8 cellular contexts compared by ENCODE assay signal in the genomic region with DNA sequence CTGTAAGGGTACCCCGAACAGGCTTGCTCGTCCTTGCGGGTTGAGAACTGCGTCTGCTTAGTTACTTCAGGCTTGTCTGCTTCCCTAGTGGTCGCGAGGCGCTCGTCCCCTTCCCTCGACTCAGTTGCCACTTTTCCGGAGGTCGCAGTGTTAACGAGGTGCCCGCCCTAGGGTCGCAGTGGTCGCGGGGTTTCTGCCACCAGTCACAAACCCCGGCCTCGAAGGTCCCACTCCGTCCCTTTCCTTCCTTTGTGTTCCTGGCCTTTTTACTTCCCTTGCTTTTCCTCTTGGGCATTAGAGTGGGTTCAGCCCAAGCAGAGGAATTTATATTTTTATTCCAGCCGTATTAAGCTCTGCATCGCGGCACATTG. TPM values are rescaled to one million over a fixed set of nuclear protein-coding genes. Genes with fewer than 3 reads are reported as not detected.
DNase-seq lines count a peak whose midpoint lies in the region; TF ChIP-seq lines count a peak whose summit lies in the region.

No MANE protein-coding gene starts in this region.

- CTCF ChIA-PET in activated naive CD4-positive, alpha-beta T cell treated with anti-CD3 and anti-CD28 coated beads, Interleukin-2, amount 10 ng/mL, durations not matched to agents 7 days and 5 days (lab: Charles Lee): interaction anchor here (0.7 to 2.1 kb wide), 7 partner anchors 11 to 206 kb away, joined by 3 to 10 read pairs (median 4); partner anchors contain the start of gene MIF4GD

- DNase-seq in activated naive CD4-positive, alpha-beta T cell treated with anti-CD3 and anti-CD28 coated beads, Interleukin-2, amount 10 ng/mL, durations not matched to agents 7 days and 5 days: no peak
- no peak for DNase-seq in activated naive CD4-positive, alpha-beta T cell treated with anti-CD3 and anti-CD28 coated beads, Interleukin-2, amount 50 U/mL, for 16 hours
- DNase-seq in kidney epithelial cell (ENCODE audit: low read depth) (no peak), type B pancreatic cell (ENCODE audit: extremely low spot score, unreplicated experiment) (no peak), AG20443 (ENCODE audit: low spot score) (no peak), NCI-H69 (lab: John Stamatoyannopoulos, UW) (no peak)
- no peak for DNase-seq in stimulated activated CD4-positive, alpha-beta T cell treated with anti-CD3 and anti-CD28 coated beads, Interleukin-1b, Interleukin-23, amount 100 ng/mL, for 48 hours

- H3K4me3 Mint-ChIP-seq in activated naive CD4-positive, alpha-beta T cell treated with anti-CD3 and anti-CD28 coated beads, Interleukin-2, amount 10 ng/mL, durations not matched to agents 7 days and 5 days: peak overlapping the region; percentile 95
- H3K4me3 Mint-ChIP-seq in activated naive CD8-positive, alpha-beta T cell: peak overlapping the region; percentile 99
- peak overlapping the region; percentile 96 for H3K4me3 Mint-ChIP-seq in type B pancreatic cell

- peaks cover 19% of the 10 kb centered on the region for H3K36me3 Mint-ChIP-seq in activated naive CD4-positive, alpha-beta T cell treated with anti-CD3 and anti-CD28 coated beads, Interleukin-2, amount 10 ng/mL, durations not matched to agents 7 days and 5 days
- peaks cover 2% of the 10 kb centered on the region for H3K36me3 Mint-ChIP-seq in activated naive CD8-positive, alpha-beta T cell
- peaks cover 6% of the 10 kb centered on the region for H3K36me3 Mint-ChIP-seq in type B pancreatic cell

- peak overlapping the region; percentile 99 for H3K27ac Mint-ChIP-seq in activated naive CD4-positive, alpha-beta T cell treated with anti-CD3 and anti-CD28 coated beads, Interleukin-2, amount 10 ng/mL, durations not matched to agents 7 days and 5 days
- H3K27ac Mint-ChIP-seq in activated naive CD8-positive, alpha-beta T cell: peak overlapping the region; percentile 99
- H3K27ac Mint-ChIP-seq in type B pancreatic cell: peak overlapping the region; percentile 99

- no peaks in the 10 kb centered on the region for H3K27me3 Mint-ChIP-seq in activated naive CD4-positive, alpha-beta T cell treated with anti-CD3 and anti-CD28 coated beads, Interleukin-2, amount 10 ng/mL, durations not matched to agents 7 days and 5 days
- no peaks in the 10 kb centered on the region for H3K27me3 Mint-ChIP-seq in activated naive CD8-positive, alpha-beta T cell
- H3K27me3 Mint-ChIP-seq in type B pancreatic cell: no peaks in the 10 kb centered on the region

- peak overlapping the region; percentile 96 for H3K4me3 ChIP-seq in kidney epithelial cell (ENCODE audit: low read depth, low read length)

- no peaks in the 10 kb centered on the region for H3K27me3 ChIP-seq in kidney epithelial cell (ENCODE audit: control insufficient read depth, insufficient read depth, low read length)

- H3K36me3 ChIP-seq in kidney epithelial cell (ENCODE audit: control insufficient read depth, insufficient read depth, low read length): no peaks in the 10 kb centered on the region

- TF ChIP-seq CTCF in kidney epithelial cell (IDR thresholded peaks at IDR 0.05; ENCODE audit: insufficient read depth, low read length, poor library complexity, severe bottlenecking) (no peak), type B pancreatic cell (conservative IDR thresholded peaks at IDR 0.05) (peak; percentile 56)

- no peaks in the 10 kb centered on the region for H3K9me3 Mint-ChIP-seq in activated naive CD4-positive, alpha-beta T cell treated with anti-CD3 and anti-CD28 coated beads, Interleukin-2, amount 10 ng/mL, durations not matched to agents 7 days and 5 days
- no peaks in the 10 kb centered on the region for H3K9me3 Mint-ChIP-seq in activated naive CD8-positive, alpha-beta T cell (ENCODE audit: low read depth)
- no peaks in the 10 kb centered on the region for H3K9me3 Mint-ChIP-seq in type B pancreatic cell

- H3K4me1 Mint-ChIP-seq in activated naive CD4-positive, alpha-beta T cell treated with anti-CD3 and anti-CD28 coated beads, Interleukin-2, amount 10 ng/mL, durations not matched to agents 7 days and 5 days: peaks cover 40% of the 10 kb centered on the region
- peaks cover 24% of the 10 kb centered on the region for H3K4me1 Mint-ChIP-seq in activated naive CD8-positive, alpha-beta T cell (ENCODE audit: low read depth)
- peaks cover 12% of the 10 kb centered on the region for H3K4me1 Mint-ChIP-seq in type B pancreatic cell (ENCODE audit: unreplicated experiment)

RNA-seq across cellular contexts. Expression of gene NUP85, which starts 0.3 kb away (rescaled TPM):
- total RNA-seq in kidney epithelial cell: 33.1 and 37.2 TPM in 2 replicates
- total RNA-seq in type B pancreatic cell (ENCODE audit: low replicate concordance): 63.3 and 84.1 TPM in 2 replicates

RNA-seq across cellular contexts. Expression of gene SUMO2, which starts 23.0 kb away (rescaled TPM):
- total RNA-seq in kidney epithelial cell (61.9 and 76.0 TPM in 2 replicates), type B pancreatic cell (ENCODE audit: low replicate concordance) (465 and 602 TPM in 2 replicates)

RNA-seq across cellular contexts. Expression of gene JPT1, which starts 51.5 kb away (rescaled TPM):
- total RNA-seq in kidney epithelial cell (453 and 466 TPM in 2 replicates), type B pancreatic cell (ENCODE audit: low replicate concordance) (136 and 170 TPM in 2 replicates)

RNA-seq across cellular contexts. Expression of gene GGA3, which starts 55.6 kb away (rescaled TPM):
- 24.8 and 34.8 TPM in 2 replicates for total RNA-seq in kidney epithelial cell
- total RNA-seq in type B pancreatic cell (ENCODE audit: low replicate concordance): 49.7 and 64.4 TPM in 2 replicates

RNA-seq across cellular contexts. Expression of gene MRPS7, which starts 55.9 kb away (rescaled TPM):
- total RNA-seq in kidney epithelial cell: 57.8 and 69.4 TPM in 2 replicates
- 67.0 and 70.9 TPM in 2 replicates for total RNA-seq in type B pancreatic cell (ENCODE audit: low replicate concordance)
